16 cellular contexts compared by ENCODE assay signal in genomic region chr15:101043011-101043410, GRCh38.
DNase-seq lines count a peak whose midpoint lies in the region; ATAC-seq and TF ChIP-seq lines count a peak whose summit lies in the region.
"Had no signal": no experiment of that assay in that cellular context is flagged by ENCODE, and none has a peak within 500 bp of the region (broad histone marks: within the 10 kb centered on the region; RNA-seq: fewer than 3 reads in every experiment).

No MANE protein-coding gene starts in this region.

- H3K27me3 Mint-ChIP-seq in activated CD4-positive, alpha-beta memory T cell treated with anti-CD3 and anti-CD28 coated beads, Interleukin-2, amount 10 ng/mL, durations not matched to agents 7 days and 5 days = peaks cover 38% of the 10 kb centered on the region
- peaks cover 23% of the 10 kb centered on the region for H3K27me3 Mint-ChIP-seq in activated CD4-positive, alpha-beta memory T cell treated with anti-CD3 and anti-CD28 coated beads for 36 hours
- H3K27me3 Mint-ChIP-seq: IgD-negative memory B cell had no signal

- H3K4me1 Mint-ChIP-seq in activated CD4-positive, alpha-beta memory T cell treated with anti-CD3 and anti-CD28 coated beads, Interleukin-2, amount 10 ng/mL, durations not matched to agents 7 days and 5 days = no peaks in the 10 kb centered on the region
- no peaks in the 10 kb centered on the region for H3K4me1 Mint-ChIP-seq in activated CD4-positive, alpha-beta memory T cell treated with anti-CD3 and anti-CD28 coated beads for 36 hours (ENCODE audit: low read depth)

- ATAC-seq in GM21723 (IDR thresholded peaks at IDR 0.05; ENCODE audit: unreplicated experiment) = no peak

- H3K27ac ChIP-seq in ovary = no peak overlapping the region
- H3K27ac ChIP-seq: 22Rv1; BLaER1 treated with 17β-estradiol and CSF1 and Interleukin-3, amounts not matched to agents 10 nM and 100 nM had no signal

- peak; percentile 9 for DNase-seq in activated CD4-positive, alpha-beta memory T cell treated with anti-CD3 and anti-CD28 coated beads, Interleukin-2, amount 10 ng/mL, durations not matched to agents 7 days and 5 days
- DNase-seq in activated CD4-positive, alpha-beta memory T cell treated with anti-CD3 and anti-CD28 coated beads for 36 hours = no peak
- DNase-seq in ecto neural progenitor cell (ENCODE audit: low spot score) (peak; percentile 16), ovary (peak; percentile 3 to 26 (median 12)), 8988T (no peak), HEK293T (ENCODE audit: extremely low spot score) (no peak)
- no peak for DNase-seq in stimulated activated CD4-positive, alpha-beta T cell treated with anti-CD3 and anti-CD28 coated beads, Interleukin-4, amount 100 ng/mL, for 4 hours
- DNase-seq: DMS 273 treated with DMSO at 0.1 percent for 48 hours, HCEC 1CT, NCI-H1417 treated with DMSO at 0.1 percent for 48 hours, NCI-H2029, NCI-H510A had no signal

- no peaks in the 10 kb centered on the region for H3K9me3 ChIP-seq in ovary

- 95 to 99% (median 98%) methylated on average over 5 of the region's 5 CpGs for WGBS in ovary, 3 donors

- H3K4me3 ChIP-seq in ovary = no peak overlapping the region
- H3K4me3 ChIP-seq: BLaER1 treated with 17β-estradiol and CSF1 and Interleukin-3, amounts not matched to agents 10 nM and 100 nM had no signal

- no peaks in the 10 kb centered on the region for H3K27me3 ChIP-seq in ovary

- H3K36me3 Mint-ChIP-seq in activated CD4-positive, alpha-beta memory T cell treated with anti-CD3 and anti-CD28 coated beads, Interleukin-2, amount 10 ng/mL, durations not matched to agents 7 days and 5 days (ENCODE audit: low read depth) = no peaks in the 10 kb centered on the region
- H3K36me3 Mint-ChIP-seq in activated CD4-positive, alpha-beta memory T cell treated with anti-CD3 and anti-CD28 coated beads for 36 hours = no peaks in the 10 kb centered on the region

- H3K4me3 Mint-ChIP-seq in activated CD4-positive, alpha-beta memory T cell treated with anti-CD3 and anti-CD28 coated beads, Interleukin-2, amount 10 ng/mL, durations not matched to agents 7 days and 5 days = no peak overlapping the region
- no peak overlapping the region for H3K4me3 Mint-ChIP-seq in activated CD4-positive, alpha-beta memory T cell treated with anti-CD3 and anti-CD28 coated beads for 36 hours
- H3K4me3 Mint-ChIP-seq: IgD-negative memory B cell had no signal

- no peaks in the 10 kb centered on the region for H3K9me3 Mint-ChIP-seq in activated CD4-positive, alpha-beta memory T cell treated with anti-CD3 and anti-CD28 coated beads, Interleukin-2, amount 10 ng/mL, durations not matched to agents 7 days and 5 days
- H3K9me3 Mint-ChIP-seq in activated CD4-positive, alpha-beta memory T cell treated with anti-CD3 and anti-CD28 coated beads for 36 hours = peaks cover 4% of the 10 kb centered on the region

- TF ChIP-seq CTCF in ovary (IDR thresholded peaks at IDR 0.05) = no peak

- CTCF ChIA-PET in activated CD4-positive, alpha-beta memory T cell treated with anti-CD3 and anti-CD28 coated beads, Interleukin-2, amount 10 ng/mL, durations not matched to agents 7 days and 5 days (lab: Charles Lee) = no interaction called here
- CTCF ChIA-PET in activated CD4-positive, alpha-beta memory T cell treated with anti-CD3 and anti-CD28 coated beads for 36 hours (lab: Charles Lee) = no interaction called here
- CTCF ChIA-PET in HEK293T (lab: Yijun Ruan, JAX) = interaction anchor here (0.7 kb wide), 1 partner anchor 26 kb away, joined by 3 read pairs; no protein-coding TSS in a partner anchor

- no peak overlapping the region for H3K27ac Mint-ChIP-seq in activated CD4-positive, alpha-beta memory T cell treated with anti-CD3 and anti-CD28 coated beads, Interleukin-2, amount 10 ng/mL, durations not matched to agents 7 days and 5 days
- H3K27ac Mint-ChIP-seq in activated CD4-positive, alpha-beta memory T cell treated with anti-CD3 and anti-CD28 coated beads for 36 hours = no peak overlapping the region
- H3K27ac Mint-ChIP-seq: IgD-negative memory B cell had no signal

- H3K36me3 ChIP-seq in ovary = no peaks in the 10 kb centered on the region

- no peak for TF ChIP-seq POLR2A in ovary (IDR thresholded peaks at IDR 0.05)

- H3K4me1 ChIP-seq in ovary (ENCODE audit: insufficient read depth) = peaks cover 19% of the 10 kb centered on the region
- H3K4me1 ChIP-seq: BLaER1 treated with 17β-estradiol and CSF1 and Interleukin-3, amounts not matched to agents 10 nM and 100 nM had no signal

- POLR2A ChIA-PET in activated CD4-positive, alpha-beta memory T cell treated with anti-CD3 and anti-CD28 coated beads, Interleukin-2, amount 10 ng/mL, durations not matched to agents 7 days and 5 days (lab: Charles Lee) = no interaction called here
- POLR2A ChIA-PET in activated CD4-positive, alpha-beta memory T cell treated with anti-CD3 and anti-CD28 coated beads for 36 hours (lab: Charles Lee) = no interaction called here
- POLR2A ChIA-PET in HEK293T (lab: Yijun Ruan, JAX) = no interaction called here

- intact Hi-C loops in activated CD4-positive, alpha-beta memory T cell treated with anti-CD3 and anti-CD28 coated beads for 36 hours (cut with micrococcal nuclease) = no loop called here
- intact Hi-C loops in ovary (cut with DNase I) = no loop called here

- TF ChIP-seq EP300 in ovary (IDR thresholded peaks at IDR 0.05) = no peak

TF ChIP-seq in HEK293T, 16 proteins besides CTCF, POLR2A, EP300 and RAD21:
- no peak for TF ChIP-seq SP1 (IDR thresholded peaks at IDR 0.05)
- TF ChIP-seq HDGF (IDR thresholded peaks at IDR 0.05; ENCODE audit: borderline replicate concordance) = no peak
- no peak for TF ChIP-seq L3MBTL2 (conservative IDR thresholded peaks at IDR 0.05)
- TF ChIP-seq LEF1 (IDR thresholded peaks at IDR 0.05; ENCODE audit: borderline replicate concordance) = no peak
- no peak for TF ChIP-seq NFRKB (IDR thresholded peaks at IDR 0.05)
- TF ChIP-seq FOXA1 (IDR thresholded peaks at IDR 0.05) = no peak
- no peak for TF ChIP-seq PKNOX1 (IDR thresholded peaks at IDR 0.05)
- TF ChIP-seq FOXM1 (IDR thresholded peaks at IDR 0.05; ENCODE audit: borderline replicate concordance) = no peak
- no peak for TF ChIP-seq FOXK2 (IDR thresholded peaks at IDR 0.05)

Comparison
In these comparisons a context has a peak if more than half of its experiments do, and no peak if none do; other contexts are left out.
1. DNase-seq: peak in activated CD4-positive, alpha-beta memory T cell treated with anti-CD3 and anti-CD28 coated beads, Interleukin-2, amount 10 ng/mL, durations not matched to agents 7 days and 5 days (single experiment), ecto neural progenitor cell (single experiment) and ovary (5 of 5); none in activated CD4-positive, alpha-beta memory T cell treated with anti-CD3 and anti-CD28 coated beads for 36 hours (single experiment), 8988T (single experiment), stimulated activated CD4-positive, alpha-beta T cell treated with anti-CD3 and anti-CD28 coated beads, Interleukin-4, amount 100 ng/mL, for 4 hours (0 of 2) and HEK293T (single experiment).